In genomic region chr10:126063353-126063791, GRCh38 we compare ENCODE assay signal across 14 cellular contexts.
DNase-seq lines count a peak whose midpoint lies in the region; ATAC-seq and TF ChIP-seq lines count a peak whose summit lies in the region.
"Had no signal": no experiment of that assay in that cellular context is flagged by ENCODE, and none has a peak within 500 bp of the region (broad histone marks: within the 10 kb centered on the region; RNA-seq: fewer than 3 reads in every experiment).

No MANE protein-coding gene starts in this region.

- TF ChIP-seq CTCF in fibroblast of pulmonary artery (IDR thresholded peaks at IDR 0.05; ENCODE audit: low read length, missing control alignments) (no peak), BE2C (IDR thresholded peaks at IDR 0.05; ENCODE audit: low read depth, low read length) (no peak), dorsolateral prefrontal cortex (IDR thresholded peaks at IDR 0.05 in 54 of 56, conservative IDR thresholded peaks at IDR 0.05 in 2 of 56; ENCODE audit: low read depth in 1 of 56, partially characterized antibody in 56 of 56) (no peak)

- no peak for ATAC-seq in HG03039 (IDR thresholded peaks at IDR 0.05; ENCODE audit: unreplicated experiment)
- ATAC-seq: stimulated activated naive CD8-positive, alpha-beta T cell treated with anti-CD3 and anti-CD28 coated beads, Interleukin-15, Interleukin-2, amounts not matched to agents 100 U/mL and 50 U/mL, for 24 hours had no signal

- DNase-seq in GM04504 (ENCODE audit: low read depth) (peak; percentile 65), T1000 (lab: John Stamatoyannopoulos, UW) (peak; percentile 73), fibroblast of pulmonary artery (ENCODE audit: low read depth) (peak; percentile 48), NCI-H2081 treated with DMSO at 0.1 percent for 48 hours (lab: John Stamatoyannopoulos, UW) (no peak), BE2C (no peak), dorsolateral prefrontal cortex (no peak)
- DNase-seq: activated CD4-positive, CD25-positive, alpha-beta regulatory T cell treated with anti-CD3 and anti-CD28 coated beads, Interleukin-2, amount 50 U/mL, for 72 hours; erythroblast; midbrain; NCI-H2029 treated with DMSO at 0.1 percent for 48 hours; stimulated activated naive CD8-positive, alpha-beta T cell treated with anti-CD3 and anti-CD28 coated beads, Interleukin-15, Interleukin-2, amounts not matched to agents 100 U/mL and 50 U/mL, for 24 hours had no signal

- no peaks in the 10 kb centered on the region for H3K27me3 ChIP-seq in skeletal muscle satellite cell (ENCODE audit: control insufficient read depth, insufficient read depth, low read length)
- no peaks in the 10 kb centered on the region for H3K27me3 ChIP-seq in BE2C
- H3K27me3 ChIP-seq in dorsolateral prefrontal cortex: no peaks in the 10 kb centered on the region

- H3K4me1 ChIP-seq in skeletal muscle satellite cell (ENCODE audit: control insufficient read depth, insufficient read depth, low read length): peaks cover 61% of the 10 kb centered on the region
- H3K4me1 ChIP-seq in BE2C: peaks cover 17% of the 10 kb centered on the region
- H3K4me1 ChIP-seq: HAP-1 had no signal

- H3K36me3 ChIP-seq in skeletal muscle satellite cell (ENCODE audit: insufficient read depth, low read length) (no peaks in the 10 kb centered on the region), BE2C (no peaks in the 10 kb centered on the region)
- H3K36me3 ChIP-seq: HAP-1 had no signal

- intact Hi-C loops in dorsolateral prefrontal cortex (cut with DNase I): loop anchor here (2.0 to 5.0 kb wide), 2 partner anchors 177 to 179 kb away; no protein-coding TSS in a partner anchor

- no peaks in the 10 kb centered on the region for H3K9me3 ChIP-seq in skeletal muscle satellite cell (replicated peaks; ENCODE audit: low read length)
- H3K9me3 ChIP-seq in BE2C: no peaks in the 10 kb centered on the region
- H3K9me3 ChIP-seq: HAP-1 had no signal

- H3K4me2 ChIP-seq in skeletal muscle satellite cell (ENCODE audit: low read length): peak overlapping the region; percentile 67

- peak overlapping the region in 4 of 59 donors; percentile 49 to 77 (median 52) for H3K27ac ChIP-seq in dorsolateral prefrontal cortex

- H3K4me3 ChIP-seq in fibroblast of pulmonary artery (replicated peaks; ENCODE audit: low read depth, low read length): no peak overlapping the region
- H3K4me3 ChIP-seq in skeletal muscle satellite cell (ENCODE audit: low read length): peak overlapping the region; percentile 31
- no peak overlapping the region for H3K4me3 ChIP-seq in BE2C (ENCODE audit: low read depth, low read length)
- H3K4me3 ChIP-seq in dorsolateral prefrontal cortex: no peak overlapping the region
- H3K4me3 ChIP-seq: HAP-1 had no signal

- peak overlapping the region; percentile 77 for H3K9ac ChIP-seq in skeletal muscle satellite cell (ENCODE audit: low read depth, low read length)

Comparison
In these comparisons a context has a peak if more than half of its experiments do, and no peak if none do; other contexts are left out.
1. DNase-seq: peak in GM04504 (single experiment), T1000 (single experiment) and fibroblast of pulmonary artery (single experiment); none in NCI-H2081 treated with DMSO at 0.1 percent for 48 hours (single experiment), BE2C (single experiment) and dorsolateral prefrontal cortex (0 of 10).